In the genomic region with DNA sequence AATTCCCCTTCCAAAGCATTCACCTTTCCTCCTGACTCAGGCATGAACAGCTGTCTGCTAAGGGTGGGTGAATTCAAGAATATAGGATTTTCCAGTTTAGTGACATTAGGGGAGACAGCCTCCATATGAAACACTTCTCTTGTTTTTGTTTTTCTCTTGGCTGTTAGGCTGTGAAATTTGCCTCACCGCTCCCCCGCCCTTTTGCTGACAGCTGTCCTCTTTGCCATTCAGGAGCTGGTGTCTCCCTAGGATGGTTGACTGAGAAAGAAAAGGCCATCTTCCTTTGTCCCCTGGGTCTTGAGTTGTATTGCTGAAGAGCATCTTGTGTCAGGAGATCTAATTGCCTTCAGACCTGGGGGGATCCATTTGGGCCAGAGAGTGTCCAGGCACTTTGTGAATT, we compare ENCODE assay signal across 25 cellular contexts. TPM values are rescaled to one million over a fixed set of nuclear protein-coding genes. Genes with fewer than 3 reads are reported as not detected.
"Had no signal": no experiment of that assay in that cellular context is flagged by ENCODE, and none has a peak within 500 bp of the region (broad histone marks: within the 10 kb centered on the region; RNA-seq: fewer than 3 reads in every experiment).

No MANE protein-coding gene starts in this region.

- H3K4me3 ChIP-seq: colonic mucosa, gastrocnemius medialis, heart right ventricle, left ventricle myocardium inferior, mucosa of descending colon, tibial artery, uterus had no signal

- DNase-seq: activated CD4-positive, alpha-beta T cell treated with anti-CD3 and anti-CD28 coated beads, Interleukin-2, amount 10 ng/mL, durations not matched to agents 7 days and 5 days; activated CD8-positive, alpha-beta memory T cell treated with anti-CD3 and anti-CD28 coated beads, Interleukin-2, amount 50 U/mL, for 4 hours; activated naive CD4-positive, alpha-beta T cell treated with anti-CD3 and anti-CD28 coated beads, Interleukin-2, amount 10 ng/mL, durations not matched to agents 7 days and 5 days; activated naive CD8-positive, alpha-beta T cell treated with anti-CD3 and anti-CD28 coated beads, Interleukin-2, amount 50 U/mL, for 24 hours; activated T-cell treated with anti-CD3 and anti-CD28 coated beads, Interleukin-2, amount 50 U/mL, for 4 hours; brain microvascular endothelial cell; central memory CD4-positive, alpha-beta T cell; colonic mucosa; gastrocnemius medialis; heart right ventricle; kidney glomerular epithelial cell; left ventricle myocardium inferior; mammary epithelial cell; mucosa of descending colon; naive thymus-derived CD8-positive, alpha-beta T cell; stimulated activated CD4-positive, alpha-beta T cell treated with anti-CD3 and anti-CD28 coated beads, Interleukin-12 subunit alpha, Interleukin-12 subunit beta, amount 100 ng/mL, for 4 hours; stimulated activated CD4-positive, alpha-beta T cell treated with anti-CD3 and anti-CD28 coated beads, Interleukin-1b, Interleukin-23, amount 100 ng/mL, for 48 hours; stimulated activated CD8-positive, alpha-beta memory T cell treated with anti-CD3 and anti-CD28 coated beads, Interleukin-4, amount 100 ng/mL, for 48 hours; stimulated activated naive CD8-positive, alpha-beta T cell treated with anti-CD3 and anti-CD28 coated beads, Interleukin-15, Interleukin-2, amounts not matched to agents 100 U/mL and 50 U/mL, for 24 hours; substantia nigra; T-helper 1 cell; T1000; tibial artery; uterus had no signal

- H3K4me1 Mint-ChIP-seq: activated CD4-positive, alpha-beta T cell treated with anti-CD3 and anti-CD28 coated beads, Interleukin-2, amount 10 ng/mL, durations not matched to agents 7 days and 5 days; activated naive CD4-positive, alpha-beta T cell treated with anti-CD3 and anti-CD28 coated beads, Interleukin-2, amount 10 ng/mL, durations not matched to agents 7 days and 5 days had no signal

- H3K27ac ChIP-seq: brain microvascular endothelial cell, colonic mucosa, gastrocnemius medialis, heart right ventricle, left ventricle myocardium inferior, tibial artery, uterus had no signal

- H3K9me3 ChIP-seq: colonic mucosa, gastrocnemius medialis, uterus had no signal

- H3K36me3 ChIP-seq: colonic mucosa, gastrocnemius medialis, left ventricle myocardium inferior, uterus had no signal

- H3K27ac Mint-ChIP-seq: activated CD4-positive, alpha-beta T cell treated with anti-CD3 and anti-CD28 coated beads, Interleukin-2, amount 10 ng/mL, durations not matched to agents 7 days and 5 days; activated naive CD4-positive, alpha-beta T cell treated with anti-CD3 and anti-CD28 coated beads, Interleukin-2, amount 10 ng/mL, durations not matched to agents 7 days and 5 days had no signal

- H3K4me3 Mint-ChIP-seq: activated CD4-positive, alpha-beta T cell treated with anti-CD3 and anti-CD28 coated beads, Interleukin-2, amount 10 ng/mL, durations not matched to agents 7 days and 5 days; activated naive CD4-positive, alpha-beta T cell treated with anti-CD3 and anti-CD28 coated beads, Interleukin-2, amount 10 ng/mL, durations not matched to agents 7 days and 5 days; activated naive CD8-positive, alpha-beta T cell treated with anti-CD3 and anti-CD28 coated beads, Interleukin-2, amount 50 U/mL, for 24 hours; activated T-cell treated with anti-CD3 and anti-CD28 coated beads, Interleukin-2, amount 50 U/mL, for 4 hours; naive thymus-derived CD8-positive, alpha-beta T cell had no signal

- ATAC-seq: activated naive CD8-positive, alpha-beta T cell treated with anti-CD3 and anti-CD28 coated beads, Interleukin-2, amount 50 U/mL, for 24 hours; activated T-cell treated with anti-CD3 and anti-CD28 coated beads, Interleukin-2, amount 50 U/mL, for 4 hours; esophagus mucosa; gastrocnemius medialis; heart right ventricle; mucosa of descending colon; naive thymus-derived CD8-positive, alpha-beta T cell; stimulated activated naive CD8-positive, alpha-beta T cell treated with anti-CD3 and anti-CD28 coated beads, Interleukin-15, Interleukin-2, amounts not matched to agents 100 U/mL and 50 U/mL, for 24 hours had no signal

- H3K4me1 ChIP-seq: colonic mucosa, gastrocnemius medialis, tibial artery, uterus had no signal

- H3K27me3 ChIP-seq: brain microvascular endothelial cell, colonic mucosa, gastrocnemius medialis, heart right ventricle, tibial artery, uterus had no signal

RNA-seq across cellular contexts. Expression of gene LRRC4, which starts 56.6 kb away (rescaled TPM):
- total RNA-seq: activated CD4-positive, alpha-beta T cell treated with anti-CD3 and anti-CD28 coated beads, Interleukin-2, amount 10 ng/mL, durations not matched to agents 7 days and 5 days had no signal
